ENCODE assay signal across 9 cellular contexts in the genomic region with DNA sequence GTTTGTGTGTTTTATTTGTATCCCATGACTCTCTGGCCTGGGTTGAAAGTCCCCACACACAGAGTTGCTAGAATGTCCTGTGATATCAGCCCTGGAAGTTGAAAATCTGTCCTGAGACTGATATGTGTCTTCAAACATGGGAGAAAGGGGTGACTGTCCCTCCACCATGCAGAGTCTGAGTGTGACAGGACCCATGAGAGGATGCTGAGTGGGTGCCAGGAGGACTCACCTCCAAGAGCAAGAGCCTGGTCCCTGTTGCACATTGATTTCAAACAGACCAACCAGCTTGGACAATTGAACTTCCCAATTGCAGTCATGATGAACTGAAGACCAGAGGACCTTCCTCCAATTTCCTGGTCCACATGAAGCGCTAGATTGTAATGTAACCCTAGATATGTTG.
"Had no signal": no experiment of that assay in that cellular context is flagged by ENCODE, and none has a peak within 500 bp of the region (broad histone marks: within the 10 kb centered on the region; RNA-seq: fewer than 3 reads in every experiment).

No MANE protein-coding gene starts in this region.

- H3K27ac Mint-ChIP-seq: HFFc6 had no signal

- H3K27ac ChIP-seq: GM23248, HL-60 had no signal

- ATAC-seq: HCT116 had no signal

- FAIRE-seq: HepG2 had no signal

- H3K4me3 Mint-ChIP-seq: HFFc6, IgD-negative memory B cell had no signal

- H3K27me3 Mint-ChIP-seq: IgD-negative memory B cell had no signal

- H3K4me3 ChIP-seq: GM23248, HAP-1 had no signal

- H2AFZ ChIP-seq: GM23248 had no signal

- DNase-seq: GM23248, GOT3, H7, HFFc6 had no signal
